Comparison of ENCODE assay signal across 20 cellular contexts in genomic region chr21:34152500-34152899, GRCh38.
"Had no signal": no experiment of that assay in that cellular context is flagged by ENCODE, and none has a peak within 500 bp of the region (broad histone marks: within the 10 kb centered on the region; RNA-seq: fewer than 3 reads in every experiment).

No MANE protein-coding gene starts in this region.

- DNase-seq: activated CD4-positive, alpha-beta T cell treated with anti-CD3 and anti-CD28 coated beads, Interleukin-2, amount 50 U/mL, for 48 hours; activated CD8-positive, alpha-beta memory T cell treated with anti-CD3 and anti-CD28 coated beads, Interleukin-2, amount 50 U/mL, for 48 hours; anterior cingulate cortex; brain microvascular endothelial cell; erythroblast; hypothalamus; islet precursor cell; lower lobe of right lung; occipital lobe; retina; SJCRH30; spleen; stimulated activated CD4-positive, alpha-beta T cell treated with anti-CD3 and anti-CD28 coated beads, Interleukin-4, amount 100 ng/mL, for 4 hours; stimulated activated naive B cell treated with anti-CD40 and anti-IgM and Interleukin-4, amounts not matched to agents 10 μg/mL and 1 μg/mL and 100 μg/mL, for 72 hours; substantia nigra; T-helper 17 cell; uterus; WERI-Rb-1 had no signal

- H3K4me3 Mint-ChIP-seq: stimulated activated naive B cell treated with anti-CD40 and anti-IgM and Interleukin-4, amounts not matched to agents 10 μg/mL and 1 μg/mL and 100 μg/mL, for 72 hours; T-helper 17 cell had no signal

- H3K27ac Mint-ChIP-seq: stimulated activated naive B cell treated with anti-CD40 and anti-IgM and Interleukin-4, amounts not matched to agents 10 μg/mL and 1 μg/mL and 100 μg/mL, for 72 hours; T-helper 17 cell had no signal

- H3K4me1 ChIP-seq: lower lobe of right lung, uterus had no signal

- H3K9me3 ChIP-seq: lower lobe of right lung, SJCRH30, spleen, tibial nerve, uterus had no signal

- H3K36me3 ChIP-seq: brain microvascular endothelial cell, lower lobe of right lung, SJCRH30, spleen, tibial nerve, uterus, WERI-Rb-1 had no signal

- H3K27me3 ChIP-seq: brain microvascular endothelial cell, SJCRH30, spleen, tibial nerve, uterus had no signal

- H3K4me3 ChIP-seq: coronary artery, lower lobe of right lung, SJCRH30, spleen, tibial nerve, uterus had no signal

- H3K27me3 Mint-ChIP-seq: stimulated activated naive B cell treated with anti-CD40 and anti-IgM and Interleukin-4, amounts not matched to agents 10 μg/mL and 1 μg/mL and 100 μg/mL, for 72 hours; T-helper 17 cell had no signal

- ATAC-seq: lower lobe of right lung; stimulated activated naive B cell treated with anti-CD40 and anti-IgM and Interleukin-4, amounts not matched to agents 10 μg/mL and 1 μg/mL and 100 μg/mL, for 72 hours; T-helper 17 cell had no signal

- H3K27ac ChIP-seq: brain microvascular endothelial cell, coronary artery, lower lobe of right lung, SJCRH30, spleen, uterus, WERI-Rb-1 had no signal

- H3K4me1 Mint-ChIP-seq: T-helper 17 cell had no signal
